8 cellular contexts compared by ENCODE assay signal in the genomic region with DNA sequence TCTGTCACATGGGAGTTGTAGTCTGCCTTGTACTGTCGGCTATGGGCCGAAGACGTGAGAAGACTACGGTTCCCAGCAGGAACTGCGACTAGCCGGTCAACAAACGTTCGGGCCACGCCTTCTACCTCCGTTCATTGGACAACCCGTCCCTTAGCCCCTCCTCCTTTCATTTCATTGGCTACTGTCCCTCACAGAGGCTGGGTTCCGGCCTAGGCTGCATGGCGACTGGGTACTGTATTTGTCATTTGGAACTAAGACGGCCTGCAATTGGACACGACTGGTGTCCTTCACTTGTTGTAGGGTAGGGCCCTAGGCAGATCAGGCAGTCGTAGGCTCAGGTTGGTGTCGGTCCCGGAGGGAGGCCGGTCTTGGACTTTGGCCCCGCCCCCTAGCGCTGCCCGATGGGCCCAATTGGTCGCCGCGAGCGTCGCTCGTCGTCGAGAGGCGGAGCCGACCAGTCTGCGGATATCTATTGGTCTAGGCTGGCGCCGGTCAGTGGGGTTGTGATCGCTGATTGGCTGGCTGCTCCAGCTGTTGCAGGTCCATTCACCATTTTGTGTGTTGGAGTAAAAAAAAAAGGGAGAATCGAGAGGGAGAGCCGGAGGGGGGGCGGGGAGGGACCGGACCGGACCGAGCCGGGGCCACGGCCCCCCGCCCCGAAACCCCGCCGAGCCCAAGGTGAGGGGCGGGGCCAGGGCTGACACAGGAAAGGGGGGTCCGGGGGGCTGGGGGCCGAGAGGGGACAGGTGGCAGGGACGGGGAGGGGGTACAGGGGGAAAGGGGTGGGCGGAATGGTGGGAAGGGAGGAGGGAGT. TPM values are rescaled to one million over a fixed set of nuclear protein-coding genes. Genes with fewer than 3 reads are reported as not detected.
DNase-seq lines count a peak whose midpoint lies in the region; ATAC-seq, FAIRE-seq and TF ChIP-seq lines count a peak whose summit lies in the region.

A gene (plus strand): TSS at position 549 of the 814 bp plus-strand sequence. CDS start 2,532 bp downstream, outside the sequence.

- peak within 1 kb of the TSS in 3 of 7 donors; percentile 83 to 91 (median 89) for H3K4me3 Mint-ChIP-seq in CD8-positive, alpha-beta memory T cell

- peak within 1 kb of the TSS; percentile 72 for H3K4me3 ChIP-seq in CD8-positive, alpha-beta memory T cell (ENCODE audit: low read length)
- H3K4me3 ChIP-seq in lower lobe of right lung = peak within 1 kb of the TSS; percentile 61

- CTCF ChIA-PET in CD8-positive, alpha-beta memory T cell (lab: Charles Lee) = interaction anchor here (1.0 to 2.5 kb wide), 3 partner anchors 11 to 160 kb away, joined by 4 to 6 read pairs (median 4); no protein-coding TSS in a partner anchor

- H3K9me3 Mint-ChIP-seq in CD8-positive, alpha-beta memory T cell = no peaks in the 10 kb centered on the region

- DNase-seq in CD8-positive, alpha-beta memory T cell = peak; percentile 99 to 100 (median 99)
- DNase-seq in HTR-8/SVneo (ENCODE audit: insufficient read length, low spot score) = peak; percentile 98
- DNase-seq in NOMO-1 treated with DMSO at 0.1 percent for 48 hours (lab: John Stamatoyannopoulos, UW; ENCODE audit: unreplicated experiment) = peak; percentile 100
- DNase-seq in activated CD8-positive, alpha-beta memory T cell treated with anti-CD3 and anti-CD28 coated beads for 4 hours (ENCODE audit: low read depth in 2 of 2) = peak; percentile 98 to 99
- peak; percentile 98 for DNase-seq in effector CD8-positive, alpha-beta T cell (lab: John Stamatoyannopoulos, UW)
- DNase-seq in lower lobe of right lung = peak; percentile 99
- DNase-seq in stimulated activated CD4-positive, alpha-beta T cell treated with anti-CD3 and anti-CD28 coated beads, TNF-alpha, amount 100 ng/mL, for 24 hours (ENCODE audit: low read depth in 3 of 3) = peak; percentile 97 to 99 (median 98)

- H3K36me3 Mint-ChIP-seq in CD8-positive, alpha-beta memory T cell = peaks cover 0 to 23% (median 0%) of the 10 kb centered on the region in 3 donors

- H3K27me3 Mint-ChIP-seq in CD8-positive, alpha-beta memory T cell = peaks cover 0 to 4% of the 10 kb centered on the region in 2 donors

- H3K4me1 Mint-ChIP-seq in CD8-positive, alpha-beta memory T cell = peaks cover 21 to 32% (median 27%) of the 10 kb centered on the region in 3 donors

- intact Hi-C loops in lower lobe of right lung (cut with DNase I) = no loop called here

- POLR2A ChIA-PET in CD8-positive, alpha-beta memory T cell (lab: Charles Lee) = interaction anchor here (1.0 to 2.5 kb wide), 4 partner anchors 10 to 26 kb away, joined by 5 to 13 read pairs (median 6); a partner anchor contains a TSS

- FAIRE-seq in HTR-8/SVneo (lab: Jason Lieb, UNC) = peak; percentile 98

- no peak for TF ChIP-seq CTCF in lower lobe of right lung (IDR thresholded peaks at IDR 0.05)

- H3K27ac Mint-ChIP-seq in CD8-positive, alpha-beta memory T cell = peak within 1 kb of the TSS in 6 of 8 donors; percentile 95 to 100 (median 98)

- no peaks in the 10 kb centered on the region for H3K9me3 ChIP-seq in CD8-positive, alpha-beta memory T cell (ENCODE audit: low read length)
- H3K9me3 ChIP-seq in lower lobe of right lung = no peaks in the 10 kb centered on the region

- H3K36me3 ChIP-seq in CD8-positive, alpha-beta memory T cell (ENCODE audit: insufficient read depth, low read length) = no peaks in the 10 kb centered on the region
- H3K36me3 ChIP-seq in lower lobe of right lung = peaks cover 21% of the 10 kb centered on the region

- H3K4me1 ChIP-seq in CD8-positive, alpha-beta memory T cell (ENCODE audit: insufficient read depth, low read length) = peaks cover 29% of the 10 kb centered on the region
- peaks cover 26% of the 10 kb centered on the region for H3K4me1 ChIP-seq in lower lobe of right lung

- peak within 1 kb of the TSS; percentile 98 for H3K27ac ChIP-seq in CD8-positive, alpha-beta memory T cell (ENCODE audit: low read depth, low read length)
- H3K27ac ChIP-seq in lower lobe of right lung = peak within 1 kb of the TSS; percentile 97

- ATAC-seq in GM21381 (IDR thresholded peaks at IDR 0.05; ENCODE audit: unreplicated experiment) = peak; percentile 74
- peak; percentile 91 to 93 for ATAC-seq in lower lobe of right lung

- no peaks in the 10 kb centered on the region for H3K27me3 ChIP-seq in CD8-positive, alpha-beta memory T cell (ENCODE audit: insufficient read depth, low read length, poor library complexity, severe bottlenecking)
- H3K27me3 ChIP-seq in lower lobe of right lung (ENCODE audit: low read depth) = no peaks in the 10 kb centered on the region

RNA-seq across cellular contexts. Expression of the gene that starts here (rescaled TPM):
- 10 to 100 TPM; 53.9 to 60.4 TPM for total RNA-seq in CD8-positive, alpha-beta memory T cell
- polyA plus RNA-seq in CD8-positive, alpha-beta memory T cell = 2.7 TPM
- 67.9 TPM for total RNA-seq in lower lobe of right lung

Comparison
In these comparisons a context has a peak if more than half of its experiments do, and no peak if none do; other contexts are left out.
1. Peak in every context shown above with its lines: DNase-seq, ATAC-seq, H3K4me3 ChIP-seq and H3K27ac ChIP-seq.